In genomic region chr1:201490708-201491131, GRCh38 we compare ENCODE assay signal across 1 cellular context.
TF ChIP-seq lines count a peak whose summit lies in the region.

No MANE protein-coding gene starts in this region.

TF ChIP-seq in endothelial cell of umbilical vein, 7 proteins besides CTCF, POLR2A, EP300 and RAD21:
- TF ChIP-seq MYC (IDR thresholded peaks at IDR 0.05; ENCODE audit: low read depth, low read length) (no peak), POLR2AphosphoS5 (IDR thresholded peaks at IDR 0.05; ENCODE audit: insufficient read depth, low read depth, low read length) (peak; percentile 90), JUN (IDR thresholded peaks at IDR 0.05; ENCODE audit: borderline replicate concordance, insufficient read depth, insufficient read length, low read depth) (peak; percentile 19), GATA2 (IDR thresholded peaks at IDR 0.05; ENCODE audit: insufficient read depth, insufficient read length, low read depth, low read length) (peak; percentile 98), MAX (IDR thresholded peaks at IDR 0.05; ENCODE audit: insufficient read depth, insufficient read length) (no peak), EZH2 (IDR thresholded peaks at IDR 0.05; ENCODE audit: borderline replicate concordance, low read depth, low read length, severe bottlenecking) (no peak), FOS (IDR thresholded peaks at IDR 0.05; ENCODE audit: borderline replicate concordance, insufficient read depth, low read length) (peak; percentile 61)
TF ChIP-seq in endothelial cell of umbilical vein: peak in this region for 4.
